ENCODE assay signal across 8 cellular contexts in genomic region chr4:39528056-39528465, GRCh38. TPM values are rescaled to one million over a fixed set of nuclear protein-coding genes. Genes with fewer than 3 reads are reported as not detected.
A peak's percentile ranks its signal among the peaks of the same experiment; 100 is the strongest.
DNase-seq lines count a peak whose midpoint lies in the region; ATAC-seq, FAIRE-seq and TF ChIP-seq lines count a peak whose summit lies in the region.

No MANE protein-coding gene starts in this region.

- H3K9ac ChIP-seq in mucosa of rectum (ENCODE audit: low read depth in 1 of 2, low read length in 2 of 2): peak overlapping the region; percentile 83 to 98

- ATAC-seq in HG02798 (IDR thresholded peaks at IDR 0.05; ENCODE audit: poor library complexity, unreplicated experiment) (no peak), GM21737 (IDR thresholded peaks at IDR 0.05; ENCODE audit: unreplicated experiment) (no peak)

- peaks cover 14% of the 10 kb centered on the region for H3K4me1 ChIP-seq in effector memory CD4-positive, alpha-beta T cell (ENCODE audit: control insufficient read depth, insufficient read depth, low read length, poor library complexity, severe bottlenecking)
- H3K4me1 ChIP-seq in mucosa of rectum (ENCODE audit: control insufficient read depth in 2 of 2, insufficient read depth in 2 of 2, low read length in 2 of 2): peaks cover 4 to 14% of the 10 kb centered on the region in 2 donors

- TF ChIP-seq POLR2A in GM12892 (IDR thresholded peaks at IDR 0.05; ENCODE audit: low read depth, low read length): no peak

- H3K27ac ChIP-seq in effector memory CD4-positive, alpha-beta T cell (ENCODE audit: insufficient read depth, low read length, poor library complexity, severe bottlenecking): peak overlapping the region; percentile 68
- peak overlapping the region; percentile 96 to 97 for H3K27ac ChIP-seq in mucosa of rectum (ENCODE audit: low read depth in 2 of 2, low read length in 2 of 2)

- FAIRE-seq in GM12892 (lab: Jason Lieb, UNC): no peak

- H3K9me3 ChIP-seq in effector memory CD4-positive, alpha-beta T cell (ENCODE audit: control insufficient read depth, low read length): no peaks in the 10 kb centered on the region
- H3K9me3 ChIP-seq in mucosa of rectum (ENCODE audit: control insufficient read depth in 2 of 2, low read length in 2 of 2): no peaks in the 10 kb centered on the region

- no peaks in the 10 kb centered on the region for H3K27me3 ChIP-seq in effector memory CD4-positive, alpha-beta T cell (replicated peaks; ENCODE audit: control insufficient read depth, insufficient read depth, low read length, poor library complexity, severe bottlenecking)
- H3K27me3 ChIP-seq in mucosa of rectum (ENCODE audit: control insufficient read depth in 2 of 2, insufficient read depth in 2 of 2, low read length in 2 of 2): no peaks in the 10 kb centered on the region

- peak overlapping the region; percentile 77 for H3K4me3 ChIP-seq in GM12865 (ENCODE audit: low read depth, low read length)
- H3K4me3 ChIP-seq in effector memory CD4-positive, alpha-beta T cell (ENCODE audit: insufficient read depth, low read depth, low read length, poor library complexity, severe bottlenecking): peak overlapping the region; percentile 92
- peak overlapping the region; percentile 96 to 97 for H3K4me3 ChIP-seq in mucosa of rectum (ENCODE audit: low read length in 2 of 2)

- DNase-seq in GM12865 (ENCODE audit: low read depth) (no peak), RPMI7951 (ENCODE audit: low read depth) (peak; percentile 88), occipital lobe (lab: John Stamatoyannopoulos, UW) (no peak), GM12892 (ENCODE audit: insufficient read length) (no peak)
- no peak for DNase-seq in effector memory CD4-positive, alpha-beta T cell

- H3K36me3 ChIP-seq in effector memory CD4-positive, alpha-beta T cell (ENCODE audit: control insufficient read depth, insufficient read depth, low read length): no peaks in the 10 kb centered on the region
- H3K36me3 ChIP-seq in mucosa of rectum (ENCODE audit: control insufficient read depth in 2 of 2, insufficient read depth in 2 of 2, low read length in 2 of 2): peaks cover 0 to 4% of the 10 kb centered on the region in 2 donors

- TF ChIP-seq CTCF in GM12865 (IDR thresholded peaks at IDR 0.05; ENCODE audit: insufficient read depth, low read depth, low read length, missing control alignments): no peak

RNA-seq across cellular contexts. Expression of gene UGDH, which starts 0.8 kb away (rescaled TPM):
- 50.3 and 52.3 TPM in 2 replicates for total RNA-seq in RPMI7951 (2014; rRNA removed; shearing (Covaris generic))
- total RNA-seq in occipital lobe: 32.6 TPM
- polyA plus RNA-seq in GM12892 (2012; ENCODE audit: missing spikeins): 30.6 TPM
